Comparison of ENCODE assay signal across 19 cellular contexts in genomic region chr22:39414377-39414776, GRCh38. TPM values are rescaled to one million over a fixed set of nuclear protein-coding genes. Genes with fewer than 3 reads are reported as not detected.
DNase-seq lines count a peak whose midpoint lies in the region; ATAC-seq and TF ChIP-seq lines count a peak whose summit lies in the region.
"Had no signal": no experiment of that assay in that cellular context is flagged by ENCODE, and none has a peak within 500 bp of the region (broad histone marks: within the 10 kb centered on the region; RNA-seq: fewer than 3 reads in every experiment).

No MANE protein-coding gene starts in this region.

- H3K4me3 ChIP-seq in skeletal muscle tissue (ENCODE audit: low read length in 3 of 3), result peak overlapping the region in 2 of 3 donors; percentile 12 to 35
- H3K4me3 ChIP-seq: MG63, testis, vagina had no signal

- TF ChIP-seq CTCF in C4-2B (conservative IDR thresholded peaks at IDR 0.05), result no peak

- H3K27ac ChIP-seq in C4-2B, result peak overlapping the region; percentile 50
- H3K27ac ChIP-seq in skeletal muscle tissue (ENCODE audit: low read depth, low read length), result peak overlapping the region; percentile 17
- H3K27ac ChIP-seq: parathyroid adenoma, testis, vagina had no signal

- no peaks in the 10 kb centered on the region for H3K9me3 ChIP-seq in skeletal muscle tissue (ENCODE audit: control insufficient read depth in 3 of 3, low read length in 3 of 3)
- H3K9me3 ChIP-seq: MG63, testis, vagina had no signal

- H3K9ac ChIP-seq in skeletal muscle tissue (ENCODE audit: low read depth in 1 of 3, low read length in 3 of 3), result peak overlapping the region in 2 of 3 donors; percentile 69 to 76
- H3K9ac ChIP-seq: parathyroid adenoma had no signal

- H3K4me1 ChIP-seq in skeletal muscle tissue (ENCODE audit: control insufficient read depth in 3 of 3, insufficient read depth in 3 of 3, low read length in 3 of 3), result peaks cover 35 to 47% (median 44%) of the 10 kb centered on the region in 3 donors
- H3K4me1 ChIP-seq: parathyroid adenoma, testis had no signal

- H3K36me3 ChIP-seq in skeletal muscle tissue (ENCODE audit: control insufficient read depth in 3 of 3, insufficient read depth in 3 of 3, low read length in 3 of 3), result peaks cover 35% of the 10 kb centered on the region in 3 donors

- ATAC-seq in esophagus mucosa, result peak; percentile 90
- no peak for ATAC-seq in activated CD4-positive, CD25-positive, alpha-beta regulatory T cell treated with anti-CD3 and anti-CD28 coated beads, Interleukin-2, amount 50 U/mL, for 24 hours
- ATAC-seq: natural killer cell treated with Interleukin-12 subunit alpha and Interleukin-12 subunit beta and Interleukin-15 and Interleukin-18, amount 100 ng/mL, for 72 hours; sciatic nerve; WTC11 had no signal

- no peaks in the 10 kb centered on the region for H3K27me3 ChIP-seq in skeletal muscle tissue (ENCODE audit: control insufficient read depth in 3 of 3, insufficient read depth in 3 of 3, low read length in 3 of 3)
- H3K27me3 ChIP-seq: MG63, testis, vagina had no signal

- DNase-seq in HPDE6-E6E7 (ENCODE audit: extremely low spot score) (peak; percentile 11), dermis blood vessel endothelial cell (no peak)
- DNase-seq in activated CD8-positive, alpha-beta memory T cell treated with anti-CD3 and anti-CD28 coated beads, Interleukin-2, amount 50 U/mL, for 48 hours, result no peak
- DNase-seq: DMS53, glutamatergic neuron, HCEC 1CT, MG63, NCI-H1436, NCI-H510A, testis had no signal

RNA-seq across cellular contexts. Expression of gene TAB1, which starts 14.8 kb away (rescaled TPM):
- total RNA-seq in esophagus mucosa (10.9 TPM), skeletal muscle tissue (12.0 TPM), dermis blood vessel endothelial cell (12.4 and 21.5 TPM in 2 replicates)

RNA-seq across cellular contexts. Expression of gene MGAT3, which starts 42.4 kb away (rescaled TPM):
- total RNA-seq in esophagus mucosa, result 0.44 TPM
- 2.1 TPM for total RNA-seq in skeletal muscle tissue
- under 0.01 TPM in 1 of 2 replicates, not detected in the other for total RNA-seq in dermis blood vessel endothelial cell
